Comparison of ENCODE assay signal across 1 cellular context in genomic region chr11:117565709-117566108, GRCh38.
TF ChIP-seq lines count a peak whose summit lies in the region.

No MANE protein-coding gene starts in this region.

TF ChIP-seq in WTC11, 78 proteins besides CTCF, POLR2A, EP300 and RAD21 (continued from another document):
- no peak for TF ChIP-seq ARID4B (CRISPR knock-in tag; IDR thresholded peaks at IDR 0.05; ENCODE audit: borderline replicate concordance)
- no peak for TF ChIP-seq E2F1 (CRISPR knock-in tag; IDR thresholded peaks at IDR 0.05)
- TF ChIP-seq ATF3 (CRISPR knock-in tag; conservative IDR thresholded peaks at IDR 0.05), result no peak
- no peak for TF ChIP-seq ZNF396 (CRISPR knock-in tag; IDR thresholded peaks at IDR 0.05; ENCODE audit: borderline replicate concordance)
